21 cellular contexts compared by ENCODE assay signal in genomic region chr13:59566544-59566943, GRCh38.
"Had no signal": no experiment of that assay in that cellular context is flagged by ENCODE, and none has a peak within 500 bp of the region (broad histone marks: within the 10 kb centered on the region; RNA-seq: fewer than 3 reads in every experiment).

No MANE protein-coding gene starts in this region.

- H3K9me3 ChIP-seq: SJSA1 had no signal

- H3K4me1 ChIP-seq: SJSA1 had no signal

- H3K36me3 ChIP-seq: SJSA1 had no signal

- ATAC-seq: K562 had no signal

- H3K36me3 Mint-ChIP-seq: IgD-negative memory B cell had no signal

- H3K27me3 ChIP-seq: SJSA1 had no signal

- H3K4me3 ChIP-seq: K562, SJSA1, SK-N-MC had no signal

- H3K4me3 Mint-ChIP-seq: IgD-negative memory B cell had no signal

- H3K4me1 Mint-ChIP-seq: IgD-negative memory B cell had no signal

- DNase-seq: Kasumi-1, MV-4-11, NCI-H1048, NCI-H1105, NCI-H1436 treated with DMSO at 0.1 percent for 48 hours, NCI-H1694, NCI-H187 treated with DMSO at 0.1 percent for 48 hours, NCI-H2029 treated with DMSO at 0.1 percent for 48 hours, NCI-H2171 treated with DMSO at 0.1 percent for 48 hours, NCI-H345, NCI-H446 treated with DMSO at 0.1 percent for 48 hours, NCI-H510A treated with DMSO at 0.1 percent for 48 hours, NCI-H526 treated with DMSO at 0.1 percent for 48 hours, NCI-H748 treated with DMSO at 0.1 percent for 48 hours, Right ventricle myocardium superior, RPMI8226, SIG-M5 had no signal
